In genomic region chr1:202221911-202222909, GRCh38 we compare ENCODE assay signal across 13 cellular contexts.
DNase-seq lines count a peak whose midpoint lies in the region; ATAC-seq and TF ChIP-seq lines count a peak whose summit lies in the region.
"Had no signal": no experiment of that assay in that cellular context is flagged by ENCODE, and none has a peak within 500 bp of the region (broad histone marks: within the 10 kb centered on the region; RNA-seq: fewer than 3 reads in every experiment).

No MANE protein-coding gene starts in this region.

- H3K36me3 ChIP-seq in brain microvascular endothelial cell (replicated peaks): no peaks in the 10 kb centered on the region

- DNase-seq in NCI-H1436 (lab: John Stamatoyannopoulos, UW) (peak; percentile 63), NCI-H1436 treated with DMSO at 0.1 percent for 48 hours (lab: John Stamatoyannopoulos, UW) (no peak), NCI-H187 (lab: John Stamatoyannopoulos, UW) (peak; percentile 75 to 83), brain microvascular endothelial cell (peak; percentile 12)
- DNase-seq in stimulated activated naive CD8-positive, alpha-beta T cell treated with anti-CD3 and anti-CD28 coated beads, Interleukin-15, amount 100 ng/mL, for 72 hours: no peak
- DNase-seq: activated CD4-positive, alpha-beta T cell treated with anti-CD3 and anti-CD28 coated beads for 36 hours; NCI-H774; stimulated activated CD4-positive, alpha-beta T cell treated with anti-CD3 and anti-CD28 coated beads, Interleukin-4, amount 100 ng/mL, for 1 hour had no signal

- peaks cover 14% of the 10 kb centered on the region for H3K4me1 Mint-ChIP-seq in stimulated activated naive CD8-positive, alpha-beta T cell treated with anti-CD3 and anti-CD28 coated beads, Interleukin-15, amount 100 ng/mL, for 72 hours
- H3K4me1 Mint-ChIP-seq: memory B cell had no signal

- in situ Hi-C loops in brain microvascular endothelial cell (cut with HindIII; ENCODE audit: low pct_ligation_motif_present, low sequenced_read_pairs): loop anchor here (25.0 kb wide), 1 partner anchor 90 kb away; no protein-coding TSS in a partner anchor

- H3K27me3 ChIP-seq in brain microvascular endothelial cell (replicated peaks): peaks cover 28% of the 10 kb centered on the region

- H3K4me3 ChIP-seq in brain microvascular endothelial cell (ENCODE audit: low read depth, low read length): no peak overlapping the region

- H3K27ac Mint-ChIP-seq in stimulated activated naive CD8-positive, alpha-beta T cell treated with anti-CD3 and anti-CD28 coated beads, Interleukin-15, amount 100 ng/mL, for 72 hours: no peak overlapping the region
- H3K27ac Mint-ChIP-seq: activated CD4-positive, alpha-beta T cell treated with anti-CD3 and anti-CD28 coated beads for 36 hours; memory B cell; progenitor cell of endocrine pancreas had no signal

- no peaks in the 10 kb centered on the region for H3K9me3 Mint-ChIP-seq in stimulated activated naive CD8-positive, alpha-beta T cell treated with anti-CD3 and anti-CD28 coated beads, Interleukin-15, amount 100 ng/mL, for 72 hours
- H3K9me3 Mint-ChIP-seq: memory B cell had no signal

- ATAC-seq in stimulated activated naive CD8-positive, alpha-beta T cell treated with anti-CD3 and anti-CD28 coated beads, Interleukin-15, amount 100 ng/mL, for 72 hours: peak; percentile 55
- ATAC-seq in GM21786 (IDR thresholded peaks at IDR 0.05; ENCODE audit: unreplicated experiment): no peak
- no peak for ATAC-seq in HG03457 (IDR thresholded peaks at IDR 0.05; ENCODE audit: unreplicated experiment)
- no peak for ATAC-seq in HG02798 (IDR thresholded peaks at IDR 0.05; ENCODE audit: poor library complexity, unreplicated experiment)
- ATAC-seq: activated CD4-positive, alpha-beta T cell treated with anti-CD3 and anti-CD28 coated beads for 36 hours had no signal

- no peak overlapping the region for H3K27ac ChIP-seq in brain microvascular endothelial cell

- peaks cover 30% of the 10 kb centered on the region for H3K27me3 Mint-ChIP-seq in stimulated activated naive CD8-positive, alpha-beta T cell treated with anti-CD3 and anti-CD28 coated beads, Interleukin-15, amount 100 ng/mL, for 72 hours

- no peak overlapping the region for H3K4me3 Mint-ChIP-seq in stimulated activated naive CD8-positive, alpha-beta T cell treated with anti-CD3 and anti-CD28 coated beads, Interleukin-15, amount 100 ng/mL, for 72 hours
- H3K4me3 Mint-ChIP-seq: activated CD4-positive, alpha-beta T cell treated with anti-CD3 and anti-CD28 coated beads for 36 hours; memory B cell had no signal

- no peak for TF ChIP-seq CTCF in brain microvascular endothelial cell (IDR thresholded peaks at IDR 0.05; ENCODE audit: low read depth, low read length, missing control alignments)

Comparison
In these comparisons a context has a peak if more than half of its experiments do, and no peak if none do; other contexts are left out.
1. DNase-seq: peak in NCI-H1436 (single experiment), NCI-H187 (2 of 2) and brain microvascular endothelial cell (single experiment); none in NCI-H1436 treated with DMSO at 0.1 percent for 48 hours (single experiment) and stimulated activated naive CD8-positive, alpha-beta T cell treated with anti-CD3 and anti-CD28 coated beads, Interleukin-15, amount 100 ng/mL, for 72 hours (0 of 2).